ENCODE assay signal across 1 cellular context in genomic region chr20:58855506-58856314, GRCh38.
A peak's percentile ranks its signal among the peaks of the same experiment; 100 is the strongest.
TF ChIP-seq lines count a peak whose summit lies in the region.

No MANE protein-coding gene starts in this region.

TF ChIP-seq in H1, 55 proteins besides CTCF, POLR2A, EP300 and RAD21:
- TF ChIP-seq BACH1 (IDR thresholded peaks at IDR 0.05; ENCODE audit: low read length): no peak
- peak; percentile 85 for TF ChIP-seq SUZ12 (IDR thresholded peaks at IDR 0.05; ENCODE audit: low read length)
- TF ChIP-seq PHF8 (conservative IDR thresholded peaks at IDR 0.05; ENCODE audit: low read depth, low read length): no peak
- no peak for TF ChIP-seq ASH2L (IDR thresholded peaks at IDR 0.05; ENCODE audit: low read length)
- TF ChIP-seq CREB1 (IDR thresholded peaks at IDR 0.05): no peak
- TF ChIP-seq SIX5 (IDR thresholded peaks at IDR 0.05; ENCODE audit: low read depth, low read length): no peak
- TF ChIP-seq USF2 (IDR thresholded peaks at IDR 0.05; ENCODE audit: low read length): no peak
- TF ChIP-seq EZH2 (IDR thresholded peaks at IDR 0.05; ENCODE audit: low read depth, low read length, severe bottlenecking): peak; percentile 57
- no peak for TF ChIP-seq BRCA1 (IDR thresholded peaks at IDR 0.05; ENCODE audit: low read depth, low read length)
- TF ChIP-seq ATF2 (IDR thresholded peaks at IDR 0.05; ENCODE audit: low read length): no peak
- no peak for TF ChIP-seq TAF7 (optimal IDR thresholded peaks at IDR 0.05; ENCODE audit: borderline replicate concordance, low read depth, low read length)
- peak; percentile 70 for TF ChIP-seq RNF2 (IDR thresholded peaks at IDR 0.05; ENCODE audit: borderline replicate concordance, low read depth, low read length, missing control alignments, poor library complexity, severe bottlenecking)
TF ChIP-seq in H1: peak in this region for 3.
